Comparison of ENCODE assay signal across 20 cellular contexts in the genomic region with DNA sequence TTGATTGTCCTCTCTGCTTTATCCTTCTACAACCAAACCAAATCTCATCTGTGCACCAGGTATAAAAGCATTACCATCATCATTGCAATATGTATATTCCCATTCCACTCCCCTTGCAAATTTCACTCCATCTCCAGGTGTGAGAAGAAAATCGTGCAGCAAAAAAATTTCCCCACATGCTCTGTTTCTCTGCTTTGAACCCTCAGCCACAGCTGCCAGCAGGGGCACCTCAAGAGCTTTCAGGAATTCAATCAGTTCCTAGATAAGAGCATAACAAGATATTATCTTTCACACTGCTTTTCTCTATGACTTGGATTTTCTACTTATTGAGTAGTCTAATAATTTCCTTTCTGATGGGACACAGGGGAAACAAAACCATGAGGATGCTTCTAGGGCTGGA.
"Had no signal": no experiment of that assay in that cellular context is flagged by ENCODE, and none has a peak within 500 bp of the region (broad histone marks: within the 10 kb centered on the region; RNA-seq: fewer than 3 reads in every experiment).

No MANE protein-coding gene starts in this region.

- H3K27me3 ChIP-seq: foreskin keratinocyte, right lobe of liver, tibial artery, upper lobe of left lung, uterus had no signal

- H3K9me3 ChIP-seq: left ventricle myocardium inferior, lower lobe of right lung, psoas muscle, right lobe of liver, tibial artery, upper lobe of left lung, uterus had no signal

- FAIRE-seq: kidney had no signal

- H3K36me3 Mint-ChIP-seq: natural killer cell treated with Interleukin-12 subunit alpha and Interleukin-12 subunit beta and Interleukin-15 and Interleukin-18, amount 100 ng/mL, for 72 hours had no signal

- H3K4me3 ChIP-seq: left ventricle myocardium inferior, lower lobe of right lung, psoas muscle, right lobe of liver, tibial artery, upper lobe of left lung, uterus had no signal

- DNase-seq: effector memory CD8-positive, alpha-beta T cell; foreskin keratinocyte; kidney; left cardiac atrium; left ventricle myocardium inferior; lower lobe of right lung; midbrain; psoas muscle; retina; right lobe of liver; stimulated activated CD4-positive, alpha-beta T cell treated with anti-CD3 and anti-CD28 coated beads, Interleukin-4, amount 100 ng/mL, for 1 hour; tibial artery; upper lobe of left lung; uterus had no signal

- H3K36me3 ChIP-seq: left ventricle myocardium inferior, lower lobe of right lung, right lobe of liver, tibial artery, upper lobe of left lung, uterus had no signal

- H3K4me3 Mint-ChIP-seq: dendritic cell treated with granulocyte-macrophage colony-stimulating factor and Interleukin-4, amounts not matched to agents 40 ng/mL and 50 ng/mL, for 4 days; effector memory CD8-positive, alpha-beta T cell; memory B cell; natural killer cell treated with Interleukin-12 subunit alpha and Interleukin-12 subunit beta and Interleukin-15 and Interleukin-18, amount 100 ng/mL, for 72 hours; stimulated activated memory B cell treated with anti-CD40 and anti-IgM and Interleukin-4, amounts not matched to agents 10 μg/mL and 1 μg/mL and 100 μg/mL, for 72 hours; stimulated activated naive CD8-positive, alpha-beta T cell treated with anti-CD3 and anti-CD28 coated beads, Interleukin-15, Interleukin-2, amounts not matched to agents 100 ng/mL and 50 ng/mL, for 24 hours had no signal

- H3K27ac ChIP-seq: foreskin keratinocyte, left ventricle myocardium inferior, lower lobe of right lung, parathyroid adenoma, psoas muscle, right lobe of liver, tibial artery, upper lobe of left lung, uterus had no signal

- ATAC-seq: effector memory CD8-positive, alpha-beta T cell; foreskin keratinocyte; left cardiac atrium; lower lobe of right lung; natural killer cell treated with Interleukin-12 subunit alpha and Interleukin-12 subunit beta and Interleukin-15 and Interleukin-18, amount 100 ng/mL, for 72 hours; psoas muscle; right lobe of liver; stimulated activated memory B cell treated with anti-CD40 and anti-IgM and Interleukin-4, amounts not matched to agents 10 μg/mL and 1 μg/mL and 100 μg/mL, for 72 hours had no signal

- H3K27ac Mint-ChIP-seq: dendritic cell treated with granulocyte-macrophage colony-stimulating factor and Interleukin-4, amounts not matched to agents 40 ng/mL and 50 ng/mL, for 4 days; effector memory CD8-positive, alpha-beta T cell; memory B cell; natural killer cell treated with Interleukin-12 subunit alpha and Interleukin-12 subunit beta and Interleukin-15 and Interleukin-18, amount 100 ng/mL, for 72 hours; stimulated activated memory B cell treated with anti-CD40 and anti-IgM and Interleukin-4, amounts not matched to agents 10 μg/mL and 1 μg/mL and 100 μg/mL, for 72 hours; stimulated activated naive CD8-positive, alpha-beta T cell treated with anti-CD3 and anti-CD28 coated beads, Interleukin-15, Interleukin-2, amounts not matched to agents 100 ng/mL and 50 ng/mL, for 24 hours had no signal

- H3K4me1 ChIP-seq: left ventricle myocardium inferior, lower lobe of right lung, parathyroid adenoma, right lobe of liver, tibial artery, upper lobe of left lung, uterus had no signal

- H3K9me3 Mint-ChIP-seq: effector memory CD8-positive, alpha-beta T cell; natural killer cell treated with Interleukin-12 subunit alpha and Interleukin-12 subunit beta and Interleukin-15 and Interleukin-18, amount 100 ng/mL, for 72 hours had no signal
